In the genomic region with DNA sequence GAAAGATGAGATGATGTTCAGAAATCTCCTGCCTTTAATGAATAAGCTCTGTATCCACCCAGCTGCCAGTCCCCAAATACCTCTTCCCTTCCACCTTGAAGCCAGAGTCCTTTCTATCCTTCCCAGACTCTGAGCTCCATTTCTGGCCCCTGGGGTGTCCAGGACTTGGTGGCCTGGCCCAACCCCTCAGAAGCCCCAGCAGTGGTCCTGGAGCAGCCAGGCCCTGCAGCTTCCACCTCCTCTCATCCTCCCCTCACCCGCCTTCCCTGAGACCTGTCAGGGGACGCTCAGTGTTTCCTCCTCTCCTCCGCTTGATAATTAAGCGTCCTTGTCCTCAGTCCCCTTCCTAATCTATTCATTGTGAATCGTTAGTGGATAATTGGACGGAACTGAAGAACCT, we compare ENCODE assay signal across 23 cellular contexts.
"Had no signal": no experiment of that assay in that cellular context is flagged by ENCODE, and none has a peak within 500 bp of the region (broad histone marks: within the 10 kb centered on the region; RNA-seq: fewer than 3 reads in every experiment).

No MANE protein-coding gene starts in this region.

- H3K27me3 ChIP-seq: colonic mucosa, foreskin keratinocyte had no signal

- DNase-seq: colonic mucosa; cortex of kidney; dermis blood vessel endothelial cell; dorsolateral prefrontal cortex; effector CD4-positive, alpha-beta T cell; effector CD8-positive, alpha-beta T cell; effector memory CD4-positive, alpha-beta T cell; effector memory CD8-positive, alpha-beta T cell; endodermal cell; erythroblast; esophagus squamous epithelium; foreskin fibroblast; foreskin keratinocyte; foreskin melanocyte; gastrocnemius medialis; glutamatergic neuron; head of caudate nucleus; heart left ventricle; heart right ventricle had no signal

- H3K9me3 ChIP-seq: colonic mucosa, esophagus muscularis mucosa, esophagus squamous epithelium, gastrocnemius medialis, gastroesophageal sphincter, heart left ventricle, heart right ventricle had no signal

- H3K27ac ChIP-seq: colonic mucosa, coronary artery, dorsolateral prefrontal cortex, epithelial cell of prostate, esophagus muscularis mucosa, esophagus squamous epithelium, foreskin keratinocyte, gastrocnemius medialis, gastroesophageal sphincter, heart left ventricle, heart right ventricle had no signal

- H3K4me3 ChIP-seq: colonic mucosa, coronary artery, dorsolateral prefrontal cortex, esophagus muscularis mucosa, esophagus squamous epithelium, gastrocnemius medialis, gastroesophageal sphincter, heart left ventricle, heart right ventricle had no signal

- H3K36me3 ChIP-seq: colonic mucosa, esophagus muscularis mucosa, esophagus squamous epithelium, gastrocnemius medialis, gastroesophageal sphincter, heart left ventricle, heart right ventricle had no signal

- H3K4me1 ChIP-seq: colonic mucosa, esophagus muscularis mucosa, esophagus squamous epithelium, foreskin keratinocyte, gastrocnemius medialis, gastroesophageal sphincter, heart left ventricle, heart right ventricle had no signal
